8 cellular contexts compared by ENCODE assay signal in genomic region chrX:76427560-76428242, GRCh38. TPM values are rescaled to one million over a fixed set of nuclear protein-coding genes. Genes with fewer than 3 reads are reported as not detected.
A peak's percentile ranks its signal among the peaks of the same experiment; 100 is the strongest.
DNase-seq lines count a peak whose midpoint lies in the region; ATAC-seq and TF ChIP-seq lines count a peak whose summit lies in the region.

A gene with protein sequence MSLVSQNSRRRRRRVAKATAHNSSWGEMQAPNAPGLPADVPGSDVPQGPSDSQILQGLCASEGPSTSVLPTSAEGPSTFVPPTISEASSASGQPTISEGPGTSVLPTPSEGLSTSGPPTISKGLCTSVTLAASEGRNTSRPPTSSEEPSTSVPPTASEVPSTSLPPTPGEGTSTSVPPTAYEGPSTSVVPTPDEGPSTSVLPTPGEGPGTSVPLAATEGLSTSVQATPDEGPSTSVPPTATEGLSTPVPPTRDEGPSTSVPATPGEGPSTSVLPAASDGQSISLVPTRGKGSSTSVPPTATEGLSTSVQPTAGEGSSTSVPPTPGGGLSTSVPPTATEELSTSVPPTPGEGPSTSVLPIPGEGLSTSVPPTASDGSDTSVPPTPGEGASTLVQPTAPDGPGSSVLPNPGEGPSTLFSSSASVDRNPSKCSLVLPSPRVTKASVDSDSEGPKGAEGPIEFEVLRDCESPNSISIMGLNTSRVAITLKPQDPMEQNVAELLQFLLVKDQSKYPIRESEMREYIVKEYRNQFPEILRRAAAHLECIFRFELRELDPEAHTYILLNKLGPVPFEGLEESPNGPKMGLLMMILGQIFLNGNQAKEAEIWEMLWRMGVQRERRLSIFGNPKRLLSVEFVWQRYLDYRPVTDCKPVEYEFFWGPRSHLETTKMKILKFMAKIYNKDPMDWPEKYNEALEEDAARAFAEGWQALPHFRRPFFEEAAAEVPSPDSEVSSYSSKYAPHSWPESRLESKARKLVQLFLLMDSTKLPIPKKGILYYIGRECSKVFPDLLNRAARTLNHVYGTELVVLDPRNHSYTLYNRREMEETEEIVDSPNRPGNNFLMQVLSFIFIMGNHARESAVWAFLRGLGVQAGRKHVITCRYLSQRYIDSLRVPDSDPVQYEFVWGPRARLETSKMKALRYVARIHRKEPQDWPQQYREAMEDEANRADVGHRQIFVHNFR (plus strand): TSS chrX:76427710. CDS start chrX:76427931, 221 bp downstream.

- no peaks in the 10 kb centered on the region for H3K27me3 Mint-ChIP-seq in progenitor cell of endocrine pancreas

- H3K27me3 ChIP-seq in SK-N-SH (ENCODE audit: insufficient read depth) = 0 out of 2 replicates have a peak, but pooled peaks cover 5% of the 10 kb centered on the region
- peaks cover 10% of the 10 kb centered on the region for H3K27me3 ChIP-seq in adrenal gland
- H3K27me3 ChIP-seq in left ventricle myocardium inferior (ENCODE audit: low read depth) = no peaks in the 10 kb centered on the region
- no peaks in the 10 kb centered on the region for H3K27me3 ChIP-seq in upper lobe of right lung

- H3F3A ChIP-seq in SK-N-SH (replicated peaks; ENCODE audit: insufficient read depth) = no peaks in the 10 kb centered on the region

- TF ChIP-seq CTCF in SK-N-SH (IDR thresholded peaks at IDR 0.05) (no peak), adrenal gland (IDR thresholded peaks at IDR 0.05) (no peak), left ventricle myocardium inferior (IDR thresholded peaks at IDR 0.05; ENCODE audit: borderline replicate concordance) (no peak), progenitor cell of endocrine pancreas (IDR thresholded peaks at IDR 0.05; ENCODE audit: unreplicated experiment) (no peak), upper lobe of right lung (IDR thresholded peaks at IDR 0.05) (no peak)

- TF ChIP-seq RAD21 in SK-N-SH (IDR thresholded peaks at IDR 0.05; ENCODE audit: low read length) = no peak

- H4K20me1 ChIP-seq in SK-N-SH (ENCODE audit: insufficient read depth) = no peaks in the 10 kb centered on the region

- WGBS in SK-N-SH (ENCODE audit: low lambda C conversion rate) = 2% methylated on average over 21 of the region's 42 CpGs
- WGBS in adrenal gland, 4 donors = 0 to 55% (median 13%) methylated on average over 6 to 42 of the region's 42 CpGs

- H3K36me3 ChIP-seq in SK-N-SH (replicated peaks in 1 of 2; ENCODE audit: control insufficient read depth in 1 of 2, insufficient read depth in 2 of 2, low read length in 1 of 2) = no peaks in the 10 kb centered on the region
- H3K36me3 ChIP-seq in adrenal gland (replicated peaks in 1 of 2) = no peaks in the 10 kb centered on the region
- no peaks in the 10 kb centered on the region for H3K36me3 ChIP-seq in left ventricle myocardium inferior
- no peaks in the 10 kb centered on the region for H3K36me3 ChIP-seq in upper lobe of right lung

- POLR2A ChIA-PET in SK-N-SH (lab: Yijun Ruan, JAX) = no interaction called here

- DNase-seq in DMS153 (lab: John Stamatoyannopoulos, UW) (peak; percentile 2), KG1 (lab: John Stamatoyannopoulos, UW) (peak; percentile 5), SK-N-SH (peak; percentile 80), adrenal gland (peak; percentile 69 to 84 (median 77)), left ventricle myocardium inferior (peak; percentile 74), progenitor cell of endocrine pancreas (ENCODE audit: low spot score, unreplicated experiment) (peak; percentile 59), upper lobe of right lung (peak; percentile 88)

- no peaks in the 10 kb centered on the region for H3K4me1 Mint-ChIP-seq in progenitor cell of endocrine pancreas (ENCODE audit: low read depth)

- no peaks in the 10 kb centered on the region for H3K79me2 ChIP-seq in SK-N-SH (ENCODE audit: insufficient read depth)

- CTCF ChIA-PET in SK-N-SH (lab: Yijun Ruan, JAX) = interaction anchor here (1.2 kb wide), 1 partner anchor 27 kb away, joined by 4 read pairs; no protein-coding TSS in a partner anchor

- H3K27ac ChIP-seq in SK-N-SH (ENCODE audit: low read depth in 2 of 2, low read length in 1 of 2) (no peak within 1 kb of the TSS), adrenal gland (peak within 1 kb of the TSS in 1 of 5 donors; percentile 50), left ventricle myocardium inferior (replicated peaks) (peak within 1 kb of the TSS; percentile 50), upper lobe of right lung (peak within 1 kb of the TSS; percentile 1)

- H3K9ac ChIP-seq in SK-N-SH = peak within 1 kb of the TSS; percentile 63; the same call in 1 of the 2 replicates

- peak in 1 of 2 donors; percentile 49 for TF ChIP-seq POLR2A in adrenal gland (IDR thresholded peaks at IDR 0.05)

- ATAC-seq in GM21619 (IDR thresholded peaks at IDR 0.05; ENCODE audit: unreplicated experiment) = peak; percentile 92
- peak; percentile 98 for ATAC-seq in upper lobe of right lung

- TF ChIP-seq EP300 in SK-N-SH (IDR thresholded peaks at IDR 0.05; ENCODE audit: borderline replicate concordance in 1 of 2, low read depth in 1 of 2, low read length in 1 of 2) = no peak

- H3K4me1 ChIP-seq in SK-N-SH (ENCODE audit: control insufficient read depth in 1 of 2, insufficient read depth in 2 of 2, low read depth in 1 of 2, low read length in 1 of 2) = peaks cover 0 to 6% of the 10 kb centered on the region in 2 experiments; a peak in 1 of 4 replicates
- H3K4me1 ChIP-seq in adrenal gland (replicated peaks in 1 of 2) = peaks cover 6% of the 10 kb centered on the region in 2 donors
- peaks cover 10% of the 10 kb centered on the region for H3K4me1 ChIP-seq in left ventricle myocardium inferior
- H3K4me1 ChIP-seq in upper lobe of right lung = no peaks in the 10 kb centered on the region

- intact Hi-C loops in adrenal gland (cut with DNase I) (no loop called here), left ventricle myocardium inferior (cut with micrococcal nuclease) (no loop called here), upper lobe of right lung (cut with DNase I) (no loop called here)

- H3K4me2 ChIP-seq in SK-N-SH = peak within 1 kb of the TSS; percentile 65

- peak within 1 kb of the TSS; percentile 84 for H3K4me3 Mint-ChIP-seq in progenitor cell of endocrine pancreas (ENCODE audit: low read depth)

- peak within 1 kb of the TSS; percentile 92 for H3K27ac Mint-ChIP-seq in progenitor cell of endocrine pancreas

- H3K36me3 Mint-ChIP-seq in progenitor cell of endocrine pancreas (ENCODE audit: insufficient read depth) = no peaks in the 10 kb centered on the region

- no peaks in the 10 kb centered on the region for H3K9me3 Mint-ChIP-seq in progenitor cell of endocrine pancreas (ENCODE audit: low read depth)

- H3K9me3 ChIP-seq in SK-N-SH = no peaks in the 10 kb centered on the region
- no peaks in the 10 kb centered on the region for H3K9me3 ChIP-seq in adrenal gland (replicated peaks in 1 of 3)
- no peaks in the 10 kb centered on the region for H3K9me3 ChIP-seq in left ventricle myocardium inferior (replicated peaks)
- no peaks in the 10 kb centered on the region for H3K9me3 ChIP-seq in upper lobe of right lung

- H2AFZ ChIP-seq in SK-N-SH (ENCODE audit: low read depth) = peak within 1 kb of the TSS; percentile 91

- H3K4me3 ChIP-seq in SK-N-SH (ENCODE audit: low read depth in 2 of 2, low read length in 1 of 2) (peak within 1 kb of the TSS; percentile 65 to 70), adrenal gland (peak within 1 kb of the TSS; percentile 3 to 57 (median 28)), left ventricle myocardium inferior (peak within 1 kb of the TSS; percentile 75), upper lobe of right lung (peak within 1 kb of the TSS; percentile 58)

- H3K9me2 ChIP-seq in SK-N-SH = no peaks in the 10 kb centered on the region

TF ChIP-seq in SK-N-SH, 30 proteins besides CTCF, POLR2A, EP300 and RAD21:
- TF ChIP-seq FOXJ3 (CRISPR knock-in tag; IDR thresholded peaks at IDR 0.05) = no peak
- peak; percentile 32; the same call in 1 of the 2 replicates for TF ChIP-seq NRF1 (IDR thresholded peaks at IDR 0.05; ENCODE audit: low read depth, low read length)
TF ChIP-seq in SK-N-SH: peak in this region for 1.

RNA-seq across cellular contexts. Expression of the gene that starts here (rescaled TPM):
- polyA plus RNA-seq in SK-N-SH (2012; rRNA removed) (0.57 and 1.8 TPM in 2 replicates), adrenal gland (1 to 10 TPM; 1.4 to 4.2 (median 2.5) TPM)
- 1.7 and 2.0 TPM in 2 replicates for polyA plus RNA-seq in SK-N-SH (2012; cell fraction: cytosol; rRNA removed)
- 2.0 and 2.4 TPM in 2 replicates for polyA plus RNA-seq in SK-N-SH (2012; cell fraction: nucleus; rRNA removed)
- total RNA-seq in adrenal gland (1 to 10 TPM; 2.7 to 6.1 (median 4.2) TPM), left ventricle myocardium inferior (3.3 TPM), progenitor cell of endocrine pancreas (9.6 and 10.9 TPM in 2 replicates), upper lobe of right lung (2.6 TPM)

Comparison
In these comparisons a context has a peak if more than half of its experiments do, and no peak if none do; other contexts are left out.
1. DNase-seq: peak in every context shown above with its lines; median percentile 88 in upper lobe of right lung; 80 in SK-N-SH; 77 in adrenal gland; 74 in left ventricle myocardium inferior; 59 in progenitor cell of endocrine pancreas; 5 in KG1; 2 in DMS153.
2. H3K27ac ChIP-seq: peak in left ventricle myocardium inferior (single experiment) and upper lobe of right lung (single experiment); none in SK-N-SH (0 of 2).
3. Peak in every context shown above with its lines, with median percentiles within 50 percentile points of each other: H3K4me3 ChIP-seq.